Comparison of ENCODE assay signal across 12 cellular contexts in genomic region chr7:151850484-151851159, GRCh38. TPM values are rescaled to one million over a fixed set of nuclear protein-coding genes. Genes with fewer than 3 reads are reported as not detected.
DNase-seq lines count a peak whose midpoint lies in the region; ATAC-seq, FAIRE-seq and TF ChIP-seq lines count a peak whose summit lies in the region.
"Had no signal": no experiment of that assay in that cellular context is flagged by ENCODE, and none has a peak within 500 bp of the region (broad histone marks: within the 10 kb centered on the region; RNA-seq: fewer than 3 reads in every experiment).

No MANE protein-coding gene starts in this region.

- no peak overlapping the region for H3K9ac ChIP-seq in MM.1S (ENCODE audit: low read length)
- H3K9ac ChIP-seq in Karpas-422 (ENCODE audit: low read length), result no peak overlapping the region
- H3K9ac ChIP-seq in endodermal cell (ENCODE audit: extremely low read depth, low read length, poor library complexity, severe bottlenecking), result no peak overlapping the region
- no peak overlapping the region for H3K9ac ChIP-seq in kidney (ENCODE audit: low read length in 2 of 2)

- H3K4me2 ChIP-seq in MM.1S (ENCODE audit: low read depth, low read length), result peak overlapping the region; percentile 69; the same call in 1 of the 2 replicates
- H3K4me2 ChIP-seq in Karpas-422 (ENCODE audit: low read depth, low read length, poor library complexity, severe bottlenecking), result no peak overlapping the region

- H3F3A ChIP-seq in MM.1S (ENCODE audit: insufficient read depth, low read length), result no peaks in the 10 kb centered on the region

- H3K9me3 ChIP-seq in MM.1S (replicated peaks; ENCODE audit: insufficient read depth, low read length) (no peaks in the 10 kb centered on the region), pancreas (no peaks in the 10 kb centered on the region), Karpas-422 (ENCODE audit: low read length) (no peaks in the 10 kb centered on the region), endodermal cell (ENCODE audit: control insufficient read depth, low read length) (no peaks in the 10 kb centered on the region), kidney (ENCODE audit: control insufficient read depth in 1 of 2, low read length in 2 of 2) (no peaks in the 10 kb centered on the region)
- H3K9me3 ChIP-seq: ovary had no signal

- FAIRE-seq in pancreas (lab: Jason Lieb, UNC) (no peak), kidney (lab: Jason Lieb, UNC) (no peak)
- FAIRE-seq: GM12891 had no signal

- peaks cover 18% of the 10 kb centered on the region for H3K27me3 ChIP-seq in MM.1S (replicated peaks; ENCODE audit: insufficient read depth, low read length)
- no peaks in the 10 kb centered on the region for H3K27me3 ChIP-seq in pancreas
- H3K27me3 ChIP-seq in Karpas-422 (ENCODE audit: low read length), result no peaks in the 10 kb centered on the region
- H3K27me3 ChIP-seq in endodermal cell (ENCODE audit: control insufficient read depth, insufficient read depth, low read length, poor library complexity, severe bottlenecking), result no peaks in the 10 kb centered on the region
- H3K27me3 ChIP-seq: ovary had no signal

- peaks cover 76% of the 10 kb centered on the region for H3K4me1 Mint-ChIP-seq in CD14-positive monocyte
- H3K4me1 Mint-ChIP-seq in chondrocyte (ENCODE audit: low read depth), result no peaks in the 10 kb centered on the region
- peaks cover 4% of the 10 kb centered on the region for H3K4me1 Mint-ChIP-seq in endodermal cell

- H3K27me3 Mint-ChIP-seq in CD14-positive monocyte (ENCODE audit: low read depth in 3 of 3), result peaks cover 0 to 3% (median 1%) of the 10 kb centered on the region in 3 donors
- H3K27me3 Mint-ChIP-seq in chondrocyte (ENCODE audit: low read depth), result peaks cover 14% of the 10 kb centered on the region
- H3K27me3 Mint-ChIP-seq in endodermal cell (ENCODE audit: insufficient read depth), result no peaks in the 10 kb centered on the region

- no peaks in the 10 kb centered on the region for H3K9me2 ChIP-seq in MM.1S (replicated peaks; ENCODE audit: insufficient read depth, low read length)
- no peaks in the 10 kb centered on the region for H3K9me2 ChIP-seq in Karpas-422 (replicated peaks; ENCODE audit: insufficient read depth, low read length)

- H3K36me3 ChIP-seq in MM.1S (replicated peaks; ENCODE audit: insufficient read depth, low read length), result no peaks in the 10 kb centered on the region
- H3K36me3 ChIP-seq in pancreas, result no peaks in the 10 kb centered on the region
- no peaks in the 10 kb centered on the region for H3K36me3 ChIP-seq in Karpas-422 (ENCODE audit: insufficient read depth, low read length)
- H3K36me3 ChIP-seq in endodermal cell (ENCODE audit: control insufficient read depth, insufficient read depth, low read length), result no peaks in the 10 kb centered on the region
- no peaks in the 10 kb centered on the region for H3K36me3 ChIP-seq in kidney (ENCODE audit: control insufficient read depth in 1 of 2, insufficient read depth in 2 of 2, low read length in 2 of 2)
- H3K36me3 ChIP-seq: ovary had no signal

- TF ChIP-seq CTCF in CD14-positive monocyte (IDR thresholded peaks at IDR 0.05) (peak; percentile 10), MM.1S (IDR thresholded peaks at IDR 0.05; ENCODE audit: low read length) (no peak), chondrocyte (IDR thresholded peaks at IDR 0.05) (no peak), pancreas (IDR thresholded peaks at IDR 0.05) (no peak), endodermal cell (conservative IDR thresholded peaks at IDR 0.05) (no peak), kidney (IDR thresholded peaks at IDR 0.05; ENCODE audit: borderline replicate concordance, extremely low read depth, insufficient read depth) (no peak)

- peak overlapping the region; percentile 69 to 85 for H3K4me3 Mint-ChIP-seq in CD14-positive monocyte
- no peak overlapping the region for H3K4me3 Mint-ChIP-seq in chondrocyte (ENCODE audit: unreplicated experiment)
- no peak overlapping the region for H3K4me3 Mint-ChIP-seq in endodermal cell

- intact Hi-C loops in CD14-positive monocyte (cut with micrococcal nuclease) (loop anchor here (5.0 kb wide), 3 partner anchors 43 to 72 kb away; no protein-coding TSS in a partner anchor), pancreas (cut with DNase I) (no loop called here), kidney (cut with DNase I) (no loop called here)

- H2AFZ ChIP-seq in MM.1S (ENCODE audit: low read length), result 0 out of 2 replicates have a peak overlapping the region, but pooled peaks have one; percentile 4
- H2AFZ ChIP-seq in Karpas-422 (ENCODE audit: low read length), result no peak overlapping the region

- H3K4me1 ChIP-seq in MM.1S (ENCODE audit: low read length) (peaks cover 3% of the 10 kb centered on the region; the same call in 1 of the 2 replicates), pancreas (peaks cover 0 to 9% (median 4%) of the 10 kb centered on the region in 3 donors), Karpas-422 (ENCODE audit: low read length) (no peaks in the 10 kb centered on the region), endodermal cell (ENCODE audit: control insufficient read depth, insufficient read depth, low read length) (no peaks in the 10 kb centered on the region), kidney (ENCODE audit: control insufficient read depth in 1 of 2, insufficient read depth in 1 of 2, low read depth in 1 of 2, low read length in 2 of 2) (peaks cover 0 to 5% of the 10 kb centered on the region in 2 donors)

- H3K36me3 Mint-ChIP-seq in CD14-positive monocyte, result peaks cover 34 to 40% of the 10 kb centered on the region in 2 donors
- H3K36me3 Mint-ChIP-seq in chondrocyte (ENCODE audit: low read depth), result no peaks in the 10 kb centered on the region
- no peaks in the 10 kb centered on the region for H3K36me3 Mint-ChIP-seq in endodermal cell (ENCODE audit: low read depth)

- H3K4me3 ChIP-seq in MM.1S (ENCODE audit: low read length) (peak overlapping the region; percentile 47), pancreas (no peak overlapping the region), Karpas-422 (ENCODE audit: low read length) (no peak overlapping the region), endodermal cell (ENCODE audit: low read length) (no peak overlapping the region), kidney (ENCODE audit: low read length in 2 of 2) (no peak overlapping the region)
- H3K4me3 ChIP-seq: ovary had no signal

- peak overlapping the region; percentile 98 to 100 (median 100) for H3K27ac Mint-ChIP-seq in CD14-positive monocyte
- H3K27ac Mint-ChIP-seq in chondrocyte (ENCODE audit: unreplicated experiment), result no peak overlapping the region
- no peak overlapping the region for H3K27ac Mint-ChIP-seq in endodermal cell

- H4K20me1 ChIP-seq in MM.1S (ENCODE audit: insufficient read depth, low read length) (no peaks in the 10 kb centered on the region), Karpas-422 (ENCODE audit: insufficient read depth, low read depth, low read length) (no peaks in the 10 kb centered on the region)

- H3K79me2 ChIP-seq in MM.1S (ENCODE audit: low read length) (no peaks in the 10 kb centered on the region), Karpas-422 (ENCODE audit: low read length) (no peaks in the 10 kb centered on the region)

- DNase-seq in CD14-positive monocyte (ENCODE audit: low spot score) (peak; percentile 88), MM.1S (no peak), chondrocyte (ENCODE audit: low spot score) (peak; percentile 81), pancreas (peak in 2 of 6 donors; percentile 32 to 55), Karpas-422 (no peak), endodermal cell (no peak), kidney (no peak)
- DNase-seq: NCI-H1930 had no signal

- no peak overlapping the region for H3K27ac ChIP-seq in MM.1S (ENCODE audit: low read length)
- H3K27ac ChIP-seq in pancreas, result peak overlapping the region in 2 of 4 donors; percentile 65 to 66
- no peak overlapping the region for H3K27ac ChIP-seq in Karpas-422 (ENCODE audit: low read length)
- H3K27ac ChIP-seq in endodermal cell (ENCODE audit: low read depth, low read length), result no peak overlapping the region
- no peak overlapping the region for H3K27ac ChIP-seq in kidney (ENCODE audit: low read depth in 2 of 2, low read length in 2 of 2)
- H3K27ac ChIP-seq: epithelial cell of prostate, ovary had no signal

- ATAC-seq in pancreas (peak in 3 of 4 donors; percentile 3 to 4 (median 3)), GM18498 (IDR thresholded peaks at IDR 0.05; ENCODE audit: unreplicated experiment) (no peak)

- 80 to 82% methylated on average over 19 of the region's 19 CpGs for WGBS in pancreas, 2 donors
- 90% methylated on average over 11 to 19 of the region's 19 CpGs for WGBS in endodermal cell (ENCODE audit: insufficient coverage in 1 of 2, insufficient read length in 1 of 2), 2 experiments

- H3K9me3 Mint-ChIP-seq in CD14-positive monocyte, result no peaks in the 10 kb centered on the region
- no peaks in the 10 kb centered on the region for H3K9me3 Mint-ChIP-seq in chondrocyte (ENCODE audit: low read depth)
- H3K9me3 Mint-ChIP-seq in endodermal cell, result no peaks in the 10 kb centered on the region

RNA-seq across cellular contexts. Expression of gene PRKAG2, which starts 26.3 kb away (rescaled TPM):
- polyA plus RNA-seq in CD14-positive monocyte (10 to 100 TPM; 29.2 to 30.9 TPM), pancreas (10 to 100 TPM in 1 of 2 donors, 1 to 10 TPM in 1; 8.6 to 13.1 TPM), kidney (ENCODE audit: insufficient read depth, low read depth, low replicate concordance) (40.9 TPM)
- total RNA-seq in chondrocyte (16.1 to 35.4 TPM (median 33.6 TPM) in 3 replicates), pancreas (10 to 100 TPM in 2 of 6 donors, 1 to 10 TPM in 4; 7.4 to 16.7 (median 9.2) TPM), endodermal cell (10 to 100 TPM; 17.2 to 20.7 TPM), kidney (40.7 TPM)
- total RNA-seq in Karpas-422 (2014; rRNA removed; shearing (Covaris generic); ENCODE audit: low replicate concordance), result 4.4 and 6.3 TPM in 2 replicates
- 13.3 TPM for polyA plus RNA-seq in endodermal cell (2013, experiment 1 of 2)
- 15.2 TPM for polyA plus RNA-seq in endodermal cell (2013, experiment 2 of 2)

Comparison
In these comparisons a context has a peak if more than half of its experiments do, and no peak if none do; other contexts are left out.
1. DNase-seq: peak in CD14-positive monocyte (single experiment) and chondrocyte (single experiment); none in MM.1S (single experiment), Karpas-422 (single experiment), endodermal cell (single experiment) and kidney (single experiment).
2. H3K27ac Mint-ChIP-seq: peak in CD14-positive monocyte (7 of 7); none in chondrocyte (single experiment) and endodermal cell (single experiment).
3. H3K4me3 Mint-ChIP-seq: peak in CD14-positive monocyte (2 of 2); none in chondrocyte (single experiment) and endodermal cell (single experiment).
4. intact Hi-C loops: an anchor here in CD14-positive monocyte (5.0 kb wide); none called in pancreas and kidney.